ENCODE assay signal across 20 cellular contexts in the genomic region with DNA sequence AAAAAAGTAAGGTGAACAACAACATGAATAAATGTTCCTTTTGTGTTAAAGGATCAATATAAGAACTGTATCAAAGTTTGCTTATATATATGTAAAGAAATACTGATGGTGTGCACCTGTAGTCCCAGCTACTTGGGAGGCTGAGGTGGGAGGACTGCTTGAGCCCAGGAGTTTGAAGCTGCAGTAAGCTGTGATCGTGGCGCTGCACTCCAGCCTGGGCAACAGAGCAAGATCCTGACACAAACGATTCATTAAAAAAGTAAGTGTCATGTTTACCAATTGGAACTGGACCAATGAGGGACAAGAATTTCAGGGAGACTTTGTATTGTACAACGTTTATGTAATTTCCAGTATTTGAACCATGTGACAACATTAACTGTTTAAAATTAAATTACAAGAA. TPM values are rescaled to one million over a fixed set of nuclear protein-coding genes. Genes with fewer than 3 reads are reported as not detected.
A peak's percentile ranks its signal among the peaks of the same experiment; 100 is the strongest.
DNase-seq lines count a peak whose midpoint lies in the region; ATAC-seq, FAIRE-seq and TF ChIP-seq lines count a peak whose summit lies in the region.
"Had no signal": no experiment of that assay in that cellular context is flagged by ENCODE, and none has a peak within 500 bp of the region (broad histone marks: within the 10 kb centered on the region; RNA-seq: fewer than 3 reads in every experiment).

No MANE protein-coding gene starts in this region.

- H3K36me3 ChIP-seq in endothelial cell of umbilical vein (ENCODE audit: control insufficient read depth in 2 of 2, extremely low read depth in 1 of 2, insufficient read depth in 2 of 2, low read length in 2 of 2) (no peaks in the 10 kb centered on the region), stomach (no peaks in the 10 kb centered on the region)

- H3K27ac ChIP-seq in endothelial cell of umbilical vein (ENCODE audit: insufficient read depth, low read depth, low read length) (no peak overlapping the region), stomach (peak overlapping the region in 4 of 5 donors; percentile 95 to 97 (median 96))
- H3K27ac ChIP-seq: PC-9 had no signal

- H3K9me3 Mint-ChIP-seq in activated naive CD4-positive, alpha-beta T cell treated with anti-CD3 and anti-CD28 coated beads, Interleukin-2, amount 50 U/mL, for 24 hours, result peaks cover 7% of the 10 kb centered on the region
- no peaks in the 10 kb centered on the region for H3K9me3 Mint-ChIP-seq in T-cell

- POLR2A ChIA-PET in T-cell (lab: Charles Lee) (interaction anchor here in 1 of 2 donors (10.6 kb wide), 1 partner anchor 25 kb away, joined by 246 read pairs; the partner anchor contains the start of gene RBM39), endothelial cell of umbilical vein (lab: Charles Lee) (no interaction called here)

- 65 to 78% (median 70%) methylated on average over 4 of the region's 4 CpGs for WGBS in stomach, 5 donors

- intact Hi-C loops in endothelial cell of umbilical vein (cut with micrococcal nuclease) (loop anchor here (5.0 kb wide), 1 partner anchor 185 kb away; the partner anchor contains the start of gene SCAND1), stomach (cut with DNase I; ENCODE audit: low total_unique reads) (no loop called here)

- no peak for TF ChIP-seq EP300 in stomach (IDR thresholded peaks at IDR 0.05)

- DNase-seq in activated naive CD4-positive, alpha-beta T cell treated with anti-CD3 and anti-CD28 coated beads, Interleukin-2, amount 50 U/mL, for 16 hours, result no peak
- DNase-seq in T-cell, result no peak
- no peak for DNase-seq in endothelial cell of umbilical vein (ENCODE audit: low read depth, low spot score)
- DNase-seq in stomach, result no peak
- no peak for DNase-seq in stimulated activated CD8-positive, alpha-beta memory T cell treated with anti-CD3 and anti-CD28 coated beads, Interleukin-4, amount 100 ng/mL, for 48 hours
- no peak for DNase-seq in T1000 (lab: John Stamatoyannopoulos, UW)
- DNase-seq: caudate nucleus, foreskin melanocyte, GF-D8, Kasumi-1, NCI-H1417 treated with DMSO at 0.1 percent for 48 hours, NCI-H2171, NCI-H748 treated with DMSO at 0.1 percent for 48 hours, PC-9, SK-N-SH had no signal

- H3K4me1 ChIP-seq in endothelial cell of umbilical vein (ENCODE audit: control insufficient read depth, extremely low read depth, insufficient read depth, low read length) (peaks cover 30% of the 10 kb centered on the region), stomach (peaks cover 26 to 40% (median 38%) of the 10 kb centered on the region in 4 donors)

- H2AFZ ChIP-seq in endothelial cell of umbilical vein (ENCODE audit: low read depth, low read length), result no peak overlapping the region
- H2AFZ ChIP-seq: PC-9 had no signal

- peaks cover 8% of the 10 kb centered on the region for H3K36me3 Mint-ChIP-seq in activated naive CD4-positive, alpha-beta T cell treated with anti-CD3 and anti-CD28 coated beads, Interleukin-2, amount 50 U/mL, for 24 hours
- H3K36me3 Mint-ChIP-seq in T-cell, result no peaks in the 10 kb centered on the region

- H3K79me2 ChIP-seq in endothelial cell of umbilical vein (ENCODE audit: control insufficient read depth, insufficient read depth, low read length), result no peaks in the 10 kb centered on the region

- H4K20me1 ChIP-seq in endothelial cell of umbilical vein (replicated peaks; ENCODE audit: control insufficient read depth, extremely low read depth, insufficient read depth, low read length), result no peaks in the 10 kb centered on the region

- peak overlapping the region; percentile 28 for H3K4me2 ChIP-seq in endothelial cell of umbilical vein (ENCODE audit: insufficient read depth, low read length)
- H3K4me2 ChIP-seq: PC-9, SK-N-SH had no signal

- H3K27me3 ChIP-seq in endothelial cell of umbilical vein (ENCODE audit: control insufficient read depth in 2 of 2, insufficient read depth in 2 of 2, low read length in 2 of 2) (no peaks in the 10 kb centered on the region), stomach (no peaks in the 10 kb centered on the region)

- H3K9me3 ChIP-seq in endothelial cell of umbilical vein (replicated peaks; ENCODE audit: control insufficient read depth, insufficient read depth, low read length) (no peaks in the 10 kb centered on the region), stomach (no peaks in the 10 kb centered on the region)
- H3K9me3 ChIP-seq: SK-N-SH had no signal

- CTCF ChIA-PET in T-cell (lab: Charles Lee), result no interaction called here
- CTCF ChIA-PET in endothelial cell of umbilical vein (lab: Charles Lee), result interaction anchor here (1.4 kb wide), 1 partner anchor 25 kb away, joined by 3 read pairs; the partner anchor contains the start of gene RBM39

- no peak for FAIRE-seq in endothelial cell of umbilical vein (lab: Jason Lieb, UNC)
- FAIRE-seq: endometrium, GM12892 had no signal

- H3K4me3 ChIP-seq in endothelial cell of umbilical vein (replicated peaks in 1 of 3; ENCODE audit: insufficient read depth in 1 of 3, low read depth in 1 of 3, low read length in 3 of 3), result no peak overlapping the region
- H3K4me3 ChIP-seq in stomach, result no peak overlapping the region
- H3K4me3 ChIP-seq: PC-9 had no signal

- no TSS peak for BruUV-seq in endothelial cell of umbilical vein (replicated peaks; lab: Mats Ljungman, UMichigan)

- peaks cover 55% of the 10 kb centered on the region for H3K4me1 Mint-ChIP-seq in activated naive CD4-positive, alpha-beta T cell treated with anti-CD3 and anti-CD28 coated beads, Interleukin-2, amount 50 U/mL, for 24 hours
- peaks cover 51 to 67% (median 54%) of the 10 kb centered on the region in 3 donors for H3K4me1 Mint-ChIP-seq in T-cell

- dilution Hi-C loops in endothelial cell of umbilical vein (cut with MboI; ENCODE audit: extremely low pct_ligation_motif_present, low sequenced_read_pairs), result no loop called here

- H3K9ac ChIP-seq in endothelial cell of umbilical vein (replicated peaks; ENCODE audit: extremely low read depth, insufficient read depth, low read length), result no peak overlapping the region
- H3K9ac ChIP-seq: SK-N-SH had no signal

- TF ChIP-seq POLR2A in endothelial cell of umbilical vein (IDR thresholded peaks at IDR 0.05; ENCODE audit: low read depth, low read length) (no peak), stomach (IDR thresholded peaks at IDR 0.05) (no peak)

- peak overlapping the region; percentile 35 for H3K27ac Mint-ChIP-seq in activated naive CD4-positive, alpha-beta T cell treated with anti-CD3 and anti-CD28 coated beads, Interleukin-2, amount 50 U/mL, for 24 hours
- H3K27ac Mint-ChIP-seq in T-cell, result peak overlapping the region; percentile 100

- H3K27me3 Mint-ChIP-seq in activated naive CD4-positive, alpha-beta T cell treated with anti-CD3 and anti-CD28 coated beads, Interleukin-2, amount 50 U/mL, for 24 hours, result no peaks in the 10 kb centered on the region
- no peaks in the 10 kb centered on the region for H3K27me3 Mint-ChIP-seq in T-cell

- ATAC-seq in T-cell (replicated peaks in 1 of 4), result no peak
- ATAC-seq in HG02798 (IDR thresholded peaks at IDR 0.05; ENCODE audit: poor library complexity, unreplicated experiment), result no peak

- no peak for TF ChIP-seq CTCF in endothelial cell of umbilical vein (IDR thresholded peaks at IDR 0.05; ENCODE audit: extremely low read depth in 1 of 2, insufficient read depth in 1 of 2, low read depth in 1 of 2, low read length in 2 of 2)
- TF ChIP-seq CTCF in stomach (IDR thresholded peaks at IDR 0.05), result no peak

- H3K4me3 Mint-ChIP-seq in activated naive CD4-positive, alpha-beta T cell treated with anti-CD3 and anti-CD28 coated beads, Interleukin-2, amount 50 U/mL, for 24 hours, result peak overlapping the region; percentile 47
- peak overlapping the region in 1 of 3 donors; percentile 92 for H3K4me3 Mint-ChIP-seq in T-cell
- H3K4me3 Mint-ChIP-seq: nephron had no signal

- no peaks in the 10 kb centered on the region for H3K9me1 ChIP-seq in endothelial cell of umbilical vein (replicated peaks; ENCODE audit: control insufficient read depth, extremely low read depth, insufficient read depth, low read length)

TF ChIP-seq in endothelial cell of umbilical vein, 7 proteins besides CTCF, POLR2A, EP300 and RAD21 (continues in another document):
- no peak for TF ChIP-seq MAX (IDR thresholded peaks at IDR 0.05; ENCODE audit: insufficient read depth, insufficient read length)
- no peak for TF ChIP-seq GATA2 (IDR thresholded peaks at IDR 0.05; ENCODE audit: insufficient read depth, insufficient read length, low read depth, low read length)
- TF ChIP-seq FOS (IDR thresholded peaks at IDR 0.05; ENCODE audit: borderline replicate concordance, insufficient read depth, low read length), result no peak
- TF ChIP-seq JUN (IDR thresholded peaks at IDR 0.05; ENCODE audit: borderline replicate concordance, insufficient read depth, insufficient read length, low read depth), result no peak
- TF ChIP-seq POLR2AphosphoS5 (IDR thresholded peaks at IDR 0.05; ENCODE audit: insufficient read depth, low read depth, low read length), result no peak
- no peak for TF ChIP-seq MYC (IDR thresholded peaks at IDR 0.05; ENCODE audit: low read depth, low read length)

RNA-seq across cellular contexts. Expression of gene PHF20, which starts 5.0 kb away (rescaled TPM):
- total RNA-seq in T-cell, result 100 to 1,000 TPM in 2 of 5 donors, 10 to 100 TPM in 3; 67.8 to 174 (median 68.9) TPM
- 45.8 and 46.3 TPM in 2 replicates for total RNA-seq in endothelial cell of umbilical vein
- 16.0 and 25.0 TPM in 2 replicates for polyA plus RNA-seq in endothelial cell of umbilical vein
- 23.8 and 25.1 TPM in 2 replicates for polyA plus RNA-seq in endothelial cell of umbilical vein (2011; cell fraction: cytosol; rRNA removed)
- 21.1 and 22.2 TPM in 2 replicates for polyA plus RNA-seq in endothelial cell of umbilical vein (2011; cell fraction: nucleus; rRNA removed)
- polyA plus RNA-seq in endothelial cell of umbilical vein (2012), result 43.9 and 49.0 TPM in 2 replicates
- polyA minus RNA-seq in endothelial cell of umbilical vein, result 30.4 and 61.0 TPM in 2 replicates
- polyA minus RNA-seq in endothelial cell of umbilical vein (2011; cell fraction: cytosol; rRNA and poly(A)+ RNA removed), result 37.3 TPM
- polyA minus RNA-seq in endothelial cell of umbilical vein (2011; cell fraction: nucleus; rRNA and poly(A)+ RNA removed), result 46.1 and 46.8 TPM in 2 replicates
- 100 to 1,000 TPM in 1 of 5 donors, 10 to 100 TPM in 4; 22.6 to 135 (median 58.0) TPM for total RNA-seq in stomach
- 10 to 100 TPM; 18.3 to 27.3 (median 20.4) TPM for polyA plus RNA-seq in stomach

RNA-seq across cellular contexts. Expression of gene RBM39, which starts 24.8 kb away (rescaled TPM):
- total RNA-seq in T-cell (100 to 1,000 TPM; 482 to 966 (median 536) TPM), endothelial cell of umbilical vein (291 and 309 TPM in 2 replicates), stomach (100 to 1,000 TPM; 358 to 770 (median 579) TPM)
- polyA plus RNA-seq in endothelial cell of umbilical vein (76.2 and 106 TPM in 2 replicates), stomach (100 to 1,000 TPM in 2 of 3 donors, 10 to 100 TPM in 1; 93.3 to 273 (median 119) TPM)
- 49.7 and 60.3 TPM in 2 replicates for polyA plus RNA-seq in endothelial cell of umbilical vein (2011; cell fraction: cytosol; rRNA removed)
- 591 and 691 TPM in 2 replicates for polyA plus RNA-seq in endothelial cell of umbilical vein (2011; cell fraction: nucleus; rRNA removed)
- 214 and 237 TPM in 2 replicates for polyA plus RNA-seq in endothelial cell of umbilical vein (2012)
- 196 and 257 TPM in 2 replicates for polyA minus RNA-seq in endothelial cell of umbilical vein
- polyA minus RNA-seq in endothelial cell of umbilical vein (2011; cell fraction: cytosol; rRNA and poly(A)+ RNA removed), result 80.7 TPM
- 449 and 536 TPM in 2 replicates for polyA minus RNA-seq in endothelial cell of umbilical vein (2011; cell fraction: nucleus; rRNA and poly(A)+ RNA removed)
